In genomic region chr2:112156152-112156986, GRCh38 we compare ENCODE assay signal across 8 cellular contexts. TPM values are rescaled to one million over a fixed set of nuclear protein-coding genes. Genes with fewer than 3 reads are reported as not detected.
DNase-seq lines count a peak whose midpoint lies in the region; ATAC-seq and TF ChIP-seq lines count a peak whose summit lies in the region.

No MANE protein-coding gene starts in this region.

- peaks cover 3% of the 10 kb centered on the region; the same call in 1 of the 2 replicates for H3K4me1 ChIP-seq in GM23248 (ENCODE audit: insufficient read depth)

- H3F3A ChIP-seq in GM23248 (ENCODE audit: insufficient read depth), result no peaks in the 10 kb centered on the region

- TF ChIP-seq CTCF in epithelial cell of esophagus (IDR thresholded peaks at IDR 0.05; ENCODE audit: insufficient read depth, low read depth, low read length, missing control alignments), result no peak

- in situ Hi-C loops in GM23248 (cut with MboI), result no loop called here

- WGBS in GM23248 (ENCODE audit: low coverage in 1 of 2, low lambda C conversion rate in 2 of 2, missing lambda C conversion rate in 2 of 2), 2 experiments, result 79 to 82% methylated on average over 21 of the region's 21 CpGs

- H2AFZ ChIP-seq in GM23248, result no peak overlapping the region

- no peaks in the 10 kb centered on the region for H3K79me2 ChIP-seq in GM23248 (ENCODE audit: insufficient read depth)

- H3K9me2 ChIP-seq in GM23248 (ENCODE audit: insufficient read depth), result no peaks in the 10 kb centered on the region

- peak; percentile 49 for DNase-seq in GM23248
- DNase-seq in activated CD4-positive, alpha-beta T cell treated with anti-CD3 and anti-CD28 coated beads, Interleukin-2, amount 50 U/mL, for 48 hours, result peak; percentile 63 to 70
- DNase-seq in epithelial cell of esophagus (ENCODE audit: low read depth), result peak; percentile 62
- peak; percentile 31 for DNase-seq in stimulated activated CD4-positive, alpha-beta T cell treated with anti-CD3 and anti-CD28 coated beads, Interleukin-2, amount 100 ng/mL, for 4 hours (ENCODE audit: low read depth)
- DNase-seq in Ammon's horn (ENCODE audit: low spot score), result no peak
- no peak for DNase-seq in OCI-M2 (lab: John Stamatoyannopoulos, UW; ENCODE audit: unreplicated experiment)

- H3K36me3 ChIP-seq in GM23248 (ENCODE audit: low read depth), result no peaks in the 10 kb centered on the region

- H3K4me3 ChIP-seq in GM23248, result no peak overlapping the region
- H3K4me3 ChIP-seq in epithelial cell of esophagus (ENCODE audit: low read length), result no peak overlapping the region

- no peaks in the 10 kb centered on the region for H3K9me3 ChIP-seq in GM23248 (ENCODE audit: low read depth)

- H3K4me2 ChIP-seq in GM23248 (ENCODE audit: unreplicated experiment), result no peak overlapping the region

- no peaks in the 10 kb centered on the region for H3K27me3 ChIP-seq in GM23248 (replicated peaks; ENCODE audit: insufficient read depth)

- ATAC-seq in GM19463 (IDR thresholded peaks at IDR 0.05; ENCODE audit: unreplicated experiment), result no peak
- no peak for ATAC-seq in HG03565 (IDR thresholded peaks at IDR 0.05; ENCODE audit: unreplicated experiment)

- no peak overlapping the region for H3K9ac ChIP-seq in GM23248

- no peaks in the 10 kb centered on the region for H4K20me1 ChIP-seq in GM23248 (ENCODE audit: insufficient read depth)

- no peak overlapping the region for H3K27ac ChIP-seq in GM23248

RNA-seq across cellular contexts. Expression of gene FBLN7, which starts 18.2 kb away (rescaled TPM):
- total RNA-seq in GM23248 (2014; rRNA removed; shearing (Covaris generic)), result 0.11 and 0.13 TPM in 2 replicates
- polyA plus RNA-seq in GM23248 (2016; fragmentation: Nextera tagmentation; extraction: Ambion mirVana), result 1.6 and 1.8 TPM in 2 replicates

Comparison
In these comparisons a context has a peak if more than half of its experiments do, and no peak if none do; other contexts are left out.
1. DNase-seq: peak in GM23248 (single experiment), activated CD4-positive, alpha-beta T cell treated with anti-CD3 and anti-CD28 coated beads, Interleukin-2, amount 50 U/mL, for 48 hours (2 of 2), epithelial cell of esophagus (single experiment) and stimulated activated CD4-positive, alpha-beta T cell treated with anti-CD3 and anti-CD28 coated beads, Interleukin-2, amount 100 ng/mL, for 4 hours (single experiment); none in Ammon's horn (single experiment) and OCI-M2 (single experiment).